21 cellular contexts compared by ENCODE assay signal in the genomic region with DNA sequence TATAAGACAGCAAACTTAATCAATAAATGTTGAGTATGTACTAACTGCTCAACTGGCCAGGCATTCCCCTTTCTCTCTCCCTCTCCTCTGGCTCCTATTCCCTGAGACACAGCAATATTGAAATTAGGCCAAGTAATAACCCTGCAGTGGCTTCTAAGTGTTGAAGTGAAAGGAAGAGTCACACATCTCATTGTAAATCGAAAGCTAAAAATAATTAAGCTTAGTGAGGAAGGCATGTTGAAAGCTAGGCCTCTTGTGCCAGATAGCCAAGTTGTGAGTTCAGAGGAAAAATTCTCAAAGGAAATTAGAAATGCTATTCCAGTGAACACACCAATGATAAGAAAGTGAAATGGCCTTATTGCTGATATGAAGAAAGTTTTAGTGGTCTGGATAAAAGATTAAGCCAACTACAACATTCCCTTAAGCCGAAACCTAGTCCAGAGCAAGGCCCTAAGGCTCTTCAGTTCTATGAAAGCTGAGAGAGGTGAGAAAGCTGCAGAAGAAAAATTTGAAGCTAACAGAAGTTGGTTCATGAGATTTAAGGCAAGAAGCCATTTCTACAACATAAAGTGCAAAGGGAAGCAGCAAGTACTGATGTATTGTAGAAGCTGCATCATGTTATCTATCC. TPM values are rescaled to one million over a fixed set of nuclear protein-coding genes. Genes with fewer than 3 reads are reported as not detected.
DNase-seq lines count a peak whose midpoint lies in the region; ATAC-seq, FAIRE-seq and TF ChIP-seq lines count a peak whose summit lies in the region.
"Had no signal": no experiment of that assay in that cellular context is flagged by ENCODE, and none has a peak within 500 bp of the region (broad histone marks: within the 10 kb centered on the region; RNA-seq: fewer than 3 reads in every experiment).

No MANE protein-coding gene starts in this region.

- intact Hi-C loops in Caco-2 (cut with micrococcal nuclease; ENCODE audit: unreplicated experiment) = no loop called here
- intact Hi-C loops in GM12878 (cut with micrococcal nuclease; ENCODE audit: unreplicated experiment) = no loop called here
- intact Hi-C loops in heart right ventricle (cut with DNase I) = loop anchor here in 1 of 10 donors (10.0 kb wide), 1 partner anchor 262 kb away; no protein-coding TSS in a partner anchor
- intact Hi-C loops in natural killer cell (cut with micrococcal nuclease) = no loop called here

- TF ChIP-seq CTCF in Caco-2 (IDR thresholded peaks at IDR 0.05; ENCODE audit: insufficient read depth in 1 of 2, low read depth in 1 of 2, low read length in 1 of 2, severe bottlenecking in 1 of 2, unreplicated experiment in 1 of 2) (no peak), GM12878 (IDR thresholded peaks at IDR 0.05 in 2 of 3, conservative IDR thresholded peaks at IDR 0.05 in 1 of 3; ENCODE audit: control insufficient read depth in 2 of 3, extremely low read depth in 1 of 3, insufficient read depth in 1 of 3, low read depth in 3 of 3, low read length in 3 of 3) (no peak), heart right ventricle (IDR thresholded peaks at IDR 0.05) (no peak), natural killer cell (IDR thresholded peaks at IDR 0.05) (no peak)

- H3K4me1 Mint-ChIP-seq in Caco-2 (ENCODE audit: low read depth, unreplicated experiment) (peaks cover 8% of the 10 kb centered on the region), natural killer cell (peaks cover 40 to 41% of the 10 kb centered on the region in 2 donors)

- ATAC-seq in GM12878 (no peak), heart right ventricle (peak; percentile 66 to 87 (median 78)), natural killer cell (peak; percentile 54 to 71 (median 64))
- ATAC-seq: activated CD8-positive, alpha-beta T cell treated with anti-CD3 and anti-CD28 coated beads, Interleukin-2, amount 10 ng/mL, durations not matched to agents 7 days and 5 days; sciatic nerve; stimulated activated naive CD8-positive, alpha-beta T cell treated with anti-CD3 and anti-CD28 coated beads, Interleukin-15, amount 100 ng/mL, for 72 hours had no signal

- H3K36me3 ChIP-seq in Caco-2 (ENCODE audit: control insufficient read depth, insufficient read depth, low read length) = peaks cover 1% of the 10 kb centered on the region
- H3K36me3 ChIP-seq in GM12878 (ENCODE audit: control insufficient read depth in 2 of 2, insufficient read depth in 2 of 2, low read length in 1 of 2) = peaks cover 6 to 15% of the 10 kb centered on the region in 2 experiments
- H3K36me3 ChIP-seq in heart right ventricle = peaks cover 0 to 52% (median 27%) of the 10 kb centered on the region in 9 donors
- H3K36me3 ChIP-seq: uterus had no signal

- RAD21 ChIA-PET in GM12878 (lab: Charles Lee; ENCODE audit: unreplicated experiment) = interaction anchor here (0.7 to 1.5 kb wide), 5 partner anchors 9 to 347 kb away, joined by 3 read pairs; no protein-coding TSS in a partner anchor

- H3K27me3 ChIP-seq in Caco-2 (replicated peaks; ENCODE audit: control insufficient read depth, insufficient read depth, low read length) (no peaks in the 10 kb centered on the region), GM12878 (replicated peaks in 1 of 2; ENCODE audit: control insufficient read depth in 2 of 2, insufficient read depth in 2 of 2, low read length in 1 of 2) (no peaks in the 10 kb centered on the region), heart right ventricle (no peaks in the 10 kb centered on the region)
- H3K27me3 ChIP-seq: uterus had no signal

- H4K20me1 ChIP-seq in GM12878 (ENCODE audit: control insufficient read depth, insufficient read depth) = no peaks in the 10 kb centered on the region

- H3K4me2 ChIP-seq in GM12878 (ENCODE audit: control insufficient read depth, insufficient read depth) = no peak overlapping the region

- no peaks in the 10 kb centered on the region for H3K27me3 Mint-ChIP-seq in Caco-2 (ENCODE audit: insufficient read depth, unreplicated experiment)
- H3K27me3 Mint-ChIP-seq in natural killer cell (ENCODE audit: low read depth in 2 of 2) = peaks cover 10 to 19% of the 10 kb centered on the region in 2 donors
- H3K27me3 Mint-ChIP-seq: central memory CD8-positive, alpha-beta T cell; stimulated activated naive CD8-positive, alpha-beta T cell treated with anti-CD3 and anti-CD28 coated beads, Interleukin-15, amount 100 ng/mL, for 72 hours had no signal

- POLR2A ChIA-PET in Caco-2 (lab: Charles Lee) (no interaction called here), GM12878 (lab: Charles Lee) (no interaction called here)

- H3K9ac ChIP-seq in GM12878 (ENCODE audit: control insufficient read depth, insufficient read depth, low read length) = no peak overlapping the region

- SMC1A ChIA-PET in GM12878 (lab: Charles Lee; ENCODE audit: uncharacterized antibody, unreplicated experiment) = interaction anchor here (0.8 to 1.6 kb wide), 2 partner anchors 9 to 350 kb away, joined by 3 read pairs; no protein-coding TSS in a partner anchor

- H3K4me1 ChIP-seq in Caco-2 = no peaks in the 10 kb centered on the region
- no peaks in the 10 kb centered on the region for H3K4me1 ChIP-seq in GM12878 (ENCODE audit: control insufficient read depth, insufficient read depth, low read length)
- H3K4me1 ChIP-seq in heart right ventricle = peaks cover 12 to 61% (median 49%) of the 10 kb centered on the region in 9 donors
- H3K4me1 ChIP-seq: uterus had no signal

- TF ChIP-seq EP300 in GM12878 (IDR thresholded peaks at IDR 0.05; ENCODE audit: borderline replicate concordance in 1 of 2, control insufficient read depth in 1 of 2, low read depth in 2 of 2, low read length in 2 of 2) = no peak

- H3K36me3 Mint-ChIP-seq in Caco-2 (ENCODE audit: insufficient read depth, unreplicated experiment) (peaks cover 22% of the 10 kb centered on the region), natural killer cell (peaks cover 23% of the 10 kb centered on the region)

- TF ChIP-seq RAD21 in GM12878 (IDR thresholded peaks at IDR 0.05; ENCODE audit: insufficient read depth, low read depth, low read length) = no peak

- 100% methylated on average over 2 of the region's 2 CpGs for WGBS in GM12878 (ENCODE audit: insufficient coverage, insufficient replicate concordance, low lambda C conversion rate, missing lambda C conversion rate)
- 5 to 19% methylated on average over 2 of the region's 2 CpGs for WGBS in heart right ventricle, 2 donors

- BruUV-seq in Caco-2 (replicated peaks; lab: Mats Ljungman, UMichigan) = TSS peak; percentile 14
- BruUV-seq in GM12878 (replicated peaks; lab: Mats Ljungman, UMichigan) = TSS peak; percentile 34

- CTCF ChIA-PET in Caco-2 (lab: Charles Lee) = no interaction called here
- CTCF ChIA-PET in GM12878 (lab: Yijun Ruan, JAX) = interaction anchor here (1.5 to 1.8 kb wide), 2 partner anchors 340 to 348 kb away, joined by 5 to 6 read pairs; no protein-coding TSS in a partner anchor

- H3K4me3 ChIP-seq in Caco-2 (ENCODE audit: low read depth, low read length) = no peak overlapping the region
- H3K4me3 ChIP-seq in GM12878 = no peak overlapping the region
- H3K4me3 ChIP-seq in heart right ventricle = no peak overlapping the region
- H3K4me3 ChIP-seq: uterus had no signal

- in situ Hi-C loops in GM12878 (cut with MboI) = no loop called here

- H3K79me2 ChIP-seq in GM12878 (ENCODE audit: control insufficient read depth, insufficient read depth, low read length) = no peaks in the 10 kb centered on the region

- H3K9me3 Mint-ChIP-seq in Caco-2 (ENCODE audit: unreplicated experiment) (no peaks in the 10 kb centered on the region), natural killer cell (peaks cover 0 to 3% of the 10 kb centered on the region in 2 donors)
- H3K9me3 Mint-ChIP-seq: central memory CD8-positive, alpha-beta T cell had no signal

- no peak for TF ChIP-seq POLR2A in GM12878 (IDR thresholded peaks at IDR 0.05; ENCODE audit: low read depth, low read length)

- FAIRE-seq in GM12878 (lab: Jason Lieb, UNC) = no peak

- DNase-seq in Caco-2 (no peak), GM12878 (ENCODE audit: low read depth, low spot score) (no peak), heart right ventricle (peak in 1 of 2 donors; percentile 9), natural killer cell (no peak), anterior cingulate cortex (lab: John Stamatoyannopoulos, UW) (no peak), SW 1271 (lab: John Stamatoyannopoulos, UW) (no peak), NCI-H774 (lab: John Stamatoyannopoulos, UW) (no peak), mesenteric fat pad (ENCODE audit: low spot score) (no peak)
- DNase-seq: activated CD8-positive, alpha-beta T cell treated with anti-CD3 and anti-CD28 coated beads, Interleukin-2, amount 10 ng/mL, durations not matched to agents 7 days and 5 days; endodermal cell; KG1; NCI-H2029; NCI-H526 treated with DMSO at 0.1 percent for 48 hours; occipital lobe; SIG-M5; stimulated activated CD4-positive, alpha-beta T cell treated with anti-CD3 and anti-CD28 coated beads, Interleukin-2, amount 100 ng/mL, for 24 hours; stimulated activated naive CD8-positive, alpha-beta T cell treated with anti-CD3 and anti-CD28 coated beads, Interleukin-15, amount 100 ng/mL, for 72 hours; T-helper 2 cell; uterus had no signal

- H3K9me3 ChIP-seq in Caco-2 = 0 out of 2 replicates have a peak, but pooled peaks cover 4% of the 10 kb centered on the region
- peaks cover 13% of the 10 kb centered on the region for H3K9me3 ChIP-seq in GM12878 (replicated peaks; ENCODE audit: control insufficient read depth, insufficient read depth, low read length)
- H3K9me3 ChIP-seq in heart right ventricle = peaks cover 0 to 15% (median 10%) of the 10 kb centered on the region in 11 donors

- H3K27ac ChIP-seq in GM12878 (ENCODE audit: control insufficient read depth, insufficient read depth) = no peak overlapping the region
- H3K27ac ChIP-seq in heart right ventricle = peak overlapping the region in 9 of 10 donors; percentile 18 to 79 (median 58)
- H3K27ac ChIP-seq: uterus had no signal

- no peak overlapping the region for H3K27ac Mint-ChIP-seq in Caco-2 (ENCODE audit: unreplicated experiment)
- peak overlapping the region in 1 of 2 donors; percentile 40 for H3K27ac Mint-ChIP-seq in natural killer cell
- H3K27ac Mint-ChIP-seq: activated CD8-positive, alpha-beta T cell treated with anti-CD3 and anti-CD28 coated beads, Interleukin-2, amount 10 ng/mL, durations not matched to agents 7 days and 5 days; endodermal cell; stimulated activated naive CD8-positive, alpha-beta T cell treated with anti-CD3 and anti-CD28 coated beads, Interleukin-15, amount 100 ng/mL, for 72 hours had no signal

- no peak overlapping the region for H2AFZ ChIP-seq in GM12878 (ENCODE audit: control insufficient read depth, low read depth, low read length)

- H3K4me3 Mint-ChIP-seq in Caco-2 (ENCODE audit: unreplicated experiment) (no peak overlapping the region), natural killer cell (peak overlapping the region; percentile 45)
- H3K4me3 Mint-ChIP-seq: activated CD8-positive, alpha-beta T cell treated with anti-CD3 and anti-CD28 coated beads, Interleukin-2, amount 10 ng/mL, durations not matched to agents 7 days and 5 days; central memory CD8-positive, alpha-beta T cell; endodermal cell; stimulated activated naive CD8-positive, alpha-beta T cell treated with anti-CD3 and anti-CD28 coated beads, Interleukin-15, amount 100 ng/mL, for 72 hours had no signal

RNA-seq across cellular contexts. Expression of gene ABCC11, which starts 35.4 kb away (rescaled TPM):
- total RNA-seq in Caco-2 (2022) (0.21 and 0.34 TPM in 2 replicates), GM12878 (2014; rRNA removed) (not detected in 2 replicates), GM12878 (2014; rRNA removed; fragmentation: Illumina TruSeq; extraction: Trizol) (not detected in 2 replicates), GM12878 (2021) (not detected in 2 replicates), heart right ventricle (under 1 TPM in 6 of 10 donors, not detected in 4; 0.17 to 0.61 (median 0.26) TPM), natural killer cell (under 1 TPM in 2 of 3 donors, not detected in 1; 0.20 to 0.30 TPM), mesenteric fat pad (0.22 TPM)
- 0.31 TPM in 1 of 2 replicates, not detected in the other for total RNA-seq in GM12878 (2013; cell fraction: nucleolus; rRNA removed)
- not detected for polyA plus RNA-seq in GM12878 (2011; ENCODE audit: low read depth)
- polyA plus RNA-seq in GM12878 (2011; rRNA removed) (0.01 and 0.04 TPM in 2 replicates), GM12878 (2014; fragmentation: Illumina TruSeq; extraction: Trizol) (0.15 TPM in 1 of 2 replicates, not detected in the other), GM12878 (2014; fragmentation: Nextera tagmentation; extraction: Ambion mirVana) (not detected), GM12878 (2014; rRNA removed) (not detected in 2 replicates), GM12878 (2016; fragmentation: Nextera tagmentation; extraction: Ambion mirVana) (under 1 TPM; 0.05 to 0.20 TPM), heart right ventricle (under 1 TPM in 1 of 2 donors, not detected in 1; 0.01 TPM)
- 0.02 and 0.25 TPM in 2 replicates for polyA plus RNA-seq in GM12878 (2011; cell fraction: cytosol; rRNA removed)
- polyA plus RNA-seq in GM12878 (2011; cell fraction: nucleus; rRNA removed) = 0.06 and 0.10 TPM in 2 replicates
- polyA plus RNA-seq in GM12878 (2012) = not detected in 2 replicates
- polyA minus RNA-seq in GM12878 (2011; rRNA and poly(A)+ RNA removed) = not detected in 2 replicates
- not detected in 2 replicates for polyA minus RNA-seq in GM12878 (2011; cell fraction: cytosol; rRNA and poly(A)+ RNA removed)
- not detected in 2 replicates for polyA minus RNA-seq in GM12878 (2011; cell fraction: nucleus; rRNA and poly(A)+ RNA removed)
- total RNA-seq: activated CD8-positive, alpha-beta T cell treated with anti-CD3 and anti-CD28 coated beads, Interleukin-2, amount 10 ng/mL, durations not matched to agents 7 days and 5 days; sciatic nerve had no signal

RNA-seq across cellular contexts. Expression of gene LONP2, which starts 38.6 kb away (rescaled TPM):
- total RNA-seq in Caco-2 (2022) (32.1 and 32.6 TPM in 2 replicates), GM12878 (2014; rRNA removed) (31.5 and 34.4 TPM in 2 replicates), GM12878 (2014; rRNA removed; fragmentation: Illumina TruSeq; extraction: Trizol) (36.3 and 38.2 TPM in 2 replicates), GM12878 (2021) (43.8 and 44.8 TPM in 2 replicates), heart right ventricle (10 to 100 TPM; 66.2 to 86.6 (median 75.4) TPM), natural killer cell (10 to 100 TPM; 48.6 to 87.8 (median 61.7) TPM), mesenteric fat pad (67.0 TPM)
- total RNA-seq in GM12878 (2013; cell fraction: nucleolus; rRNA removed) = 86.3 and 91.1 TPM in 2 replicates
- 15.8 TPM for polyA plus RNA-seq in GM12878 (2011; ENCODE audit: low read depth)
- polyA plus RNA-seq in GM12878 (2011; rRNA removed) (45.0 and 55.0 TPM in 2 replicates), GM12878 (2014; fragmentation: Illumina TruSeq; extraction: Trizol) (30.4 and 30.5 TPM in 2 replicates), GM12878 (2014; fragmentation: Nextera tagmentation; extraction: Ambion mirVana) (10 to 100 TPM in 1 of 2 experiments, 1 to 10 TPM in 1; 8.3 to 10.1 TPM), GM12878 (2014; rRNA removed) (26.4 and 28.7 TPM in 2 replicates), GM12878 (2016; fragmentation: Nextera tagmentation; extraction: Ambion mirVana) (10 to 100 TPM; 44.2 to 48.0 TPM), heart right ventricle (10 to 100 TPM; 16.5 to 53.8 TPM)
- 22.9 and 25.4 TPM in 2 replicates for polyA plus RNA-seq in GM12878 (2011; cell fraction: cytosol; rRNA removed)
- polyA plus RNA-seq in GM12878 (2011; cell fraction: nucleus; rRNA removed) = 33.0 and 37.3 TPM in 2 replicates
- polyA plus RNA-seq in GM12878 (2012) = 20.2 and 28.0 TPM in 2 replicates
- polyA minus RNA-seq in GM12878 (2011; rRNA and poly(A)+ RNA removed) = 69.2 and 83.0 TPM in 2 replicates
- polyA minus RNA-seq in GM12878 (2011; cell fraction: cytosol; rRNA and poly(A)+ RNA removed) = 29.3 and 30.3 TPM in 2 replicates
- 33.5 and 42.2 TPM in 2 replicates for polyA minus RNA-seq in GM12878 (2011; cell fraction: nucleus; rRNA and poly(A)+ RNA removed)
